8 cellular contexts compared by ENCODE assay signal in genomic region chr7:20310963-20311742, GRCh38. TPM values are rescaled to one million over a fixed set of nuclear protein-coding genes. Genes with fewer than 3 reads are reported as not detected.
A peak's percentile ranks its signal among the peaks of the same experiment; 100 is the strongest.
DNase-seq lines count a peak whose midpoint lies in the region; ATAC-seq and TF ChIP-seq lines count a peak whose summit lies in the region.

No MANE protein-coding gene starts in this region.

- ATAC-seq in HG02678 (IDR thresholded peaks at IDR 0.05; ENCODE audit: unreplicated experiment): peak; percentile 45
- ATAC-seq in HG03108 (IDR thresholded peaks at IDR 0.05; ENCODE audit: unreplicated experiment): no peak
- no peak for ATAC-seq in esophagus mucosa

- TF ChIP-seq CTCF in tibial artery (IDR thresholded peaks at IDR 0.05): peak; percentile 22 to 38

- intact Hi-C loops in tibial artery (cut with DNase I; ENCODE audit: low total_unique reads): no loop called here

- no peak overlapping the region for H3K4me3 ChIP-seq in tibial artery

- H3K27ac ChIP-seq in tibial artery: no peak overlapping the region

- no peaks in the 10 kb centered on the region for H3K36me3 ChIP-seq in tibial artery

- no peaks in the 10 kb centered on the region for H3K9me3 ChIP-seq in tibial artery

- no peaks in the 10 kb centered on the region for H3K27me3 ChIP-seq in tibial artery

- DNase-seq in DMS53 treated with DMSO at 0.1 percent for 48 hours (lab: John Stamatoyannopoulos, UW; ENCODE audit: unreplicated experiment): peak; percentile 79
- DNase-seq in OCI-M1 (lab: John Stamatoyannopoulos, UW): peak; percentile 71
- peak; percentile 56 for DNase-seq in fibroblast of gingiva (ENCODE audit: low read depth)
- no peak for DNase-seq in tibial artery
- DNase-seq in germinal center (ENCODE audit: low spot score): no peak

- no peaks in the 10 kb centered on the region for H3K4me1 ChIP-seq in tibial artery

RNA-seq across cellular contexts. Expression of gene ITGB8, which starts 19.5 kb away (rescaled TPM):
- 16.3 TPM for total RNA-seq in esophagus mucosa

Comparison
In these comparisons a context has a peak if more than half of its experiments do, and no peak if none do; other contexts are left out.
1. DNase-seq: peak in DMS53 treated with DMSO at 0.1 percent for 48 hours (single experiment), OCI-M1 (single experiment) and fibroblast of gingiva (single experiment); none in tibial artery (0 of 2) and germinal center (single experiment).